In genomic region chr7:22346383-22347107, GRCh38 we compare ENCODE assay signal across 1 cellular context.
A peak's percentile ranks its signal among the peaks of the same experiment; 100 is the strongest.
TF ChIP-seq lines count a peak whose summit lies in the region.

No MANE protein-coding gene starts in this region.

TF ChIP-seq in HepG2, 621 proteins besides CTCF, POLR2A, EP300 and RAD21 (continued from another document and continues in another):
- TF ChIP-seq, protein P1, sequence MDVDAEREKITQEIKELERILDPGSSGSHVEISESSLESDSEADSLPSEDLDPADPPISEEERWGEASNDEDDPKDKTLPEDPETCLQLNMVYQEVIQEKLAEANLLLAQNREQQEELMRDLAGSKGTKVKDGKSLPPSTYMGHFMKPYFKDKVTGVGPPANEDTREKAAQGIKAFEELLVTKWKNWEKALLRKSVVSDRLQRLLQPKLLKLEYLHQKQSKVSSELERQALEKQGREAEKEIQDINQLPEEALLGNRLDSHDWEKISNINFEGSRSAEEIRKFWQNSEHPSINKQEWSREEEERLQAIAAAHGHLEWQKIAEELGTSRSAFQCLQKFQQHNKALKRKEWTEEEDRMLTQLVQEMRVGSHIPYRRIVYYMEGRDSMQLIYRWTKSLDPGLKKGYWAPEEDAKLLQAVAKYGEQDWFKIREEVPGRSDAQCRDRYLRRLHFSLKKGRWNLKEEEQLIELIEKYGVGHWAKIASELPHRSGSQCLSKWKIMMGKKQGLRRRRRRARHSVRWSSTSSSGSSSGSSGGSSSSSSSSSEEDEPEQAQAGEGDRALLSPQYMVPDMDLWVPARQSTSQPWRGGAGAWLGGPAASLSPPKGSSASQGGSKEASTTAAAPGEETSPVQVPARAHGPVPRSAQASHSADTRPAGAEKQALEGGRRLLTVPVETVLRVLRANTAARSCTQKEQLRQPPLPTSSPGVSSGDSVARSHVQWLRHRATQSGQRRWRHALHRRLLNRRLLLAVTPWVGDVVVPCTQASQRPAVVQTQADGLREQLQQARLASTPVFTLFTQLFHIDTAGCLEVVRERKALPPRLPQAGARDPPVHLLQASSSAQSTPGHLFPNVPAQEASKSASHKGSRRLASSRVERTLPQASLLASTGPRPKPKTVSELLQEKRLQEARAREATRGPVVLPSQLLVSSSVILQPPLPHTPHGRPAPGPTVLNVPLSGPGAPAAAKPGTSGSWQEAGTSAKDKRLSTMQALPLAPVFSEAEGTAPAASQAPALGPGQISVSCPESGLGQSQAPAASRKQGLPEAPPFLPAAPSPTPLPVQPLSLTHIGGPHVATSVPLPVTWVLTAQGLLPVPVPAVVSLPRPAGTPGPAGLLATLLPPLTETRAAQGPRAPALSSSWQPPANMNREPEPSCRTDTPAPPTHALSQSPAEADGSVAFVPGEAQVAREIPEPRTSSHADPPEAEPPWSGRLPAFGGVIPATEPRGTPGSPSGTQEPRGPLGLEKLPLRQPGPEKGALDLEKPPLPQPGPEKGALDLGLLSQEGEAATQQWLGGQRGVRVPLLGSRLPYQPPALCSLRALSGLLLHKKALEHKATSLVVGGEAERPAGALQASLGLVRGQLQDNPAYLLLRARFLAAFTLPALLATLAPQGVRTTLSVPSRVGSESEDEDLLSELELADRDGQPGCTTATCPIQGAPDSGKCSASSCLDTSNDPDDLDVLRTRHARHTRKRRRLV (CRISPR knock-in tag; IDR thresholded peaks at IDR 0.05): no peak
- TF ChIP-seq ZNF713 (CRISPR knock-in tag; IDR thresholded peaks at IDR 0.05) (no peak), ZBTB21 (CRISPR knock-in tag; IDR thresholded peaks at IDR 0.05) (no peak), NR2F1 (CRISPR knock-in tag; IDR thresholded peaks at IDR 0.05) (no peak), NFE2L1 (CRISPR knock-in tag; IDR thresholded peaks at IDR 0.05; ENCODE audit: borderline replicate concordance) (no peak), STAT5B (CRISPR knock-in tag; IDR thresholded peaks at IDR 0.05) (no peak), HNF1B (CRISPR knock-in tag; IDR thresholded peaks at IDR 0.05) (peak; percentile 83), CCDC6 (CRISPR knock-in tag; IDR thresholded peaks at IDR 0.05) (no peak), ZNF766 (CRISPR knock-in tag; IDR thresholded peaks at IDR 0.05; ENCODE audit: borderline replicate concordance) (no peak), BORCS8-MEF2B (CRISPR knock-in tag; IDR thresholded peaks at IDR 0.05) (no peak), KAT8 (CRISPR knock-in tag; IDR thresholded peaks at IDR 0.05) (0 out of 2 replicates have a peak, but pooled peaks have one; percentile 16), RELA (CRISPR knock-in tag; IDR thresholded peaks at IDR 0.05) (no peak), SOX6 (IDR thresholded peaks at IDR 0.05) (no peak), SOX6 (CRISPR knock-in tag; IDR thresholded peaks at IDR 0.05) (peak; percentile 78), ATF7 (IDR thresholded peaks at IDR 0.05) (peak; percentile 15; the same call in 1 of the 2 replicates), ATF7 (CRISPR knock-in tag; IDR thresholded peaks at IDR 0.05) (no peak), RARA (CRISPR knock-in tag; IDR thresholded peaks at IDR 0.05) (peak; percentile 52; the same call in 1 of the 2 replicates), ZNF800 (CRISPR knock-in tag; IDR thresholded peaks at IDR 0.05) (no peak), MZF1 (CRISPR knock-in tag; IDR thresholded peaks at IDR 0.05; ENCODE audit: borderline replicate concordance) (no peak), HMGA1 (CRISPR knock-in tag; conservative IDR thresholded peaks at IDR 0.05) (no peak), PHF5A (CRISPR knock-in tag; IDR thresholded peaks at IDR 0.05; ENCODE audit: low read depth, unreplicated experiment) (no peak), THAP8 (CRISPR knock-in tag; IDR thresholded peaks at IDR 0.05; ENCODE audit: borderline replicate concordance) (no peak), TAF15 (IDR thresholded peaks at IDR 0.05; ENCODE audit: low read depth, low read length, poor library complexity, severe bottlenecking) (no peak), ZSCAN22 (CRISPR knock-in tag; IDR thresholded peaks at IDR 0.05) (no peak), ZNF740 (CRISPR knock-in tag; IDR thresholded peaks at IDR 0.05) (no peak), ZFP82 (CRISPR knock-in tag; IDR thresholded peaks at IDR 0.05; ENCODE audit: borderline replicate concordance) (no peak), BRCA1 (CRISPR knock-in tag; IDR thresholded peaks at IDR 0.05) (no peak), ZNF605 (CRISPR knock-in tag; IDR thresholded peaks at IDR 0.05) (no peak), NCOA1 (CRISPR knock-in tag; IDR thresholded peaks at IDR 0.05) (peak; percentile 76; the same call in 1 of the 2 replicates), JUND (CRISPR knock-in tag; IDR thresholded peaks at IDR 0.05) (no peak; the same call in 1 of the 2 replicates), GZF1 (CRISPR knock-in tag; IDR thresholded peaks at IDR 0.05) (no peak), ZKSCAN8 (CRISPR knock-in tag; IDR thresholded peaks at IDR 0.05; ENCODE audit: borderline replicate concordance) (no peak), ZNF460 (CRISPR knock-in tag; IDR thresholded peaks at IDR 0.05; ENCODE audit: borderline replicate concordance) (no peak), EZH2 (conservative IDR thresholded peaks at IDR 0.05; ENCODE audit: low read depth, low read length) (no peak), ARNT (IDR thresholded peaks at IDR 0.05) (no peak)
- TF ChIP-seq, protein P2, sequence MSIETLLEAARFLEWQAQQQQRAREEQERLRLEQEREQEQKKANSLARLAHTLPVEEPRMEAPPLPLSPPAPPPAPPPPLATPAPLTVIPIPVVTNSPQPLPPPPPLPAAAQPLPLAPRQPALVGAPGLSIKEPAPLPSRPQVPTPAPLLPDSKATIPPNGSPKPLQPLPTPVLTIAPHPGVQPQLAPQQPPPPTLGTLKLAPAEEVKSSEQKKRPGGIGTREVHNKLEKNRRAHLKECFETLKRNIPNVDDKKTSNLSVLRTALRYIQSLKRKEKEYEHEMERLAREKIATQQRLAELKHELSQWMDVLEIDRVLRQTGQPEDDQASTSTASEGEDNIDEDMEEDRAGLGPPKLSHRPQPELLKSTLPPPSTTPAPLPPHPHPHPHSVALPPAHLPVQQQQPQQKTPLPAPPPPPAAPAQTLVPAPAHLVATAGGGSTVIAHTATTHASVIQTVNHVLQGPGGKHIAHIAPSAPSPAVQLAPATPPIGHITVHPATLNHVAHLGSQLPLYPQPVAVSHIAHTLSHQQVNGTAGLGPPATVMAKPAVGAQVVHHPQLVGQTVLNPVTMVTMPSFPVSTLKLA (IDR thresholded peaks at IDR 0.05): no peak
- TF ChIP-seq, protein P3, sequence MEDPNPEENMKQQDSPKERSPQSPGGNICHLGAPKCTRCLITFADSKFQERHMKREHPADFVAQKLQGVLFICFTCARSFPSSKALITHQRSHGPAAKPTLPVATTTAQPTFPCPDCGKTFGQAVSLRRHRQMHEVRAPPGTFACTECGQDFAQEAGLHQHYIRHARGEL (CRISPR knock-in tag; IDR thresholded peaks at IDR 0.05): no peak
- TF ChIP-seq, protein P4, sequence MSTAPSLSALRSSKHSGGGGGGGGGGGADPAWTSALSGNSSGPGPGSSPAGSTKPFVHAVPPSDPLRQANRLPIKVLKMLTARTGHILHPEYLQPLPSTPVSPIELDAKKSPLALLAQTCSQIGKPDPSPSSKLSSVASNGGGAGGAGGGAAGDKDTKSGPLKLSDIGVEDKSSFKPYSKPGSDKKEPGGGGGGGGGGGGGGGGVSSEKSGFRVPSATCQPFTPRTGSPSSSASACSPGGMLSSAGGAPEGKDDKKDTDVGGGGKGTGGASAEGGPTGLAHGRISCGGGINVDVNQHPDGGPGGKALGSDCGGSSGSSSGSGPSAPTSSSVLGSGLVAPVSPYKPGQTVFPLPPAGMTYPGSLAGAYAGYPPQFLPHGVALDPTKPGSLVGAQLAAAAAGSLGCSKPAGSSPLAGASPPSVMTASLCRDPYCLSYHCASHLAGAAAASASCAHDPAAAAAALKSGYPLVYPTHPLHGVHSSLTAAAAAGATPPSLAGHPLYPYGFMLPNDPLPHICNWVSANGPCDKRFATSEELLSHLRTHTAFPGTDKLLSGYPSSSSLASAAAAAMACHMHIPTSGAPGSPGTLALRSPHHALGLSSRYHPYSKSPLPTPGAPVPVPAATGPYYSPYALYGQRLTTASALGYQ (CRISPR knock-in tag; IDR thresholded peaks at IDR 0.05): peak; percentile 59; the same call in 1 of the 2 replicates
- TF ChIP-seq, protein P5, sequence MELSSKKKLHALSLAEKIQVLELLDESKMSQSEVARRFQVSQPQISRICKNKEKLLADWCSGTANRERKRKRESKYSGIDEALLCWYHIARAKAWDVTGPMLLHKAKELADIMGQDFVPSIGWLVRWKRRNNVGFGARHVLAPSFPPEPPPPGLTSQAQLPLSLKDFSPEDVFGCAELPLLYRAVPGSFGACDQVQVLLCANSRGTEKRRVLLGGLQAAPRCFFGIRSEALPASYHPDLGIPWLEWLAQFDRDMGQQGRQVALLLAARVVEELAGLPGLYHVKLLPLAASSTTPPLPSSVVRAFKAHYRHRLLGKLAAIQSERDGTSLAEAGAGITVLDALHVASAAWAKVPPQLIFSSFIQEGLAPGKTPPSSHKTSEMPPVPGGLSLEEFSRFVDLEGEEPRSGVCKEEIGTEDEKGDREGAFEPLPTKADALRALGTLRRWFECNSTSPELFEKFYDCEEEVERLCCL (CRISPR knock-in tag; IDR thresholded peaks at IDR 0.05; ENCODE audit: borderline replicate concordance): no peak
- TF ChIP-seq, protein P6, sequence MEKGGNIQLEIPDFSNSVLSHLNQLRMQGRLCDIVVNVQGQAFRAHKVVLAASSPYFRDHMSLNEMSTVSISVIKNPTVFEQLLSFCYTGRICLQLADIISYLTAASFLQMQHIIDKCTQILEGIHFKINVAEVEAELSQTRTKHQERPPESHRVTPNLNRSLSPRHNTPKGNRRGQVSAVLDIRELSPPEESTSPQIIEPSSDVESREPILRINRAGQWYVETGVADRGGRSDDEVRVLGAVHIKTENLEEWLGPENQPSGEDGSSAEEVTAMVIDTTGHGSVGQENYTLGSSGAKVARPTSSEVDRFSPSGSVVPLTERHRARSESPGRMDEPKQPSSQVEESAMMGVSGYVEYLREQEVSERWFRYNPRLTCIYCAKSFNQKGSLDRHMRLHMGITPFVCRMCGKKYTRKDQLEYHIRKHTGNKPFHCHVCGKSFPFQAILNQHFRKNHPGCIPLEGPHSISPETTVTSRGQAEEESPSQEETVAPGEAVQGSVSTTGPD (CRISPR knock-in tag; IDR thresholded peaks at IDR 0.05): no peak
- TF ChIP-seq, protein P7, sequence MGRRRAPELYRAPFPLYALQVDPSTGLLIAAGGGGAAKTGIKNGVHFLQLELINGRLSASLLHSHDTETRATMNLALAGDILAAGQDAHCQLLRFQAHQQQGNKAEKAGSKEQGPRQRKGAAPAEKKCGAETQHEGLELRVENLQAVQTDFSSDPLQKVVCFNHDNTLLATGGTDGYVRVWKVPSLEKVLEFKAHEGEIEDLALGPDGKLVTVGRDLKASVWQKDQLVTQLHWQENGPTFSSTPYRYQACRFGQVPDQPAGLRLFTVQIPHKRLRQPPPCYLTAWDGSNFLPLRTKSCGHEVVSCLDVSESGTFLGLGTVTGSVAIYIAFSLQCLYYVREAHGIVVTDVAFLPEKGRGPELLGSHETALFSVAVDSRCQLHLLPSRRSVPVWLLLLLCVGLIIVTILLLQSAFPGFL (CRISPR knock-in tag; IDR thresholded peaks at IDR 0.05): no peak
- TF ChIP-seq, protein P8, sequence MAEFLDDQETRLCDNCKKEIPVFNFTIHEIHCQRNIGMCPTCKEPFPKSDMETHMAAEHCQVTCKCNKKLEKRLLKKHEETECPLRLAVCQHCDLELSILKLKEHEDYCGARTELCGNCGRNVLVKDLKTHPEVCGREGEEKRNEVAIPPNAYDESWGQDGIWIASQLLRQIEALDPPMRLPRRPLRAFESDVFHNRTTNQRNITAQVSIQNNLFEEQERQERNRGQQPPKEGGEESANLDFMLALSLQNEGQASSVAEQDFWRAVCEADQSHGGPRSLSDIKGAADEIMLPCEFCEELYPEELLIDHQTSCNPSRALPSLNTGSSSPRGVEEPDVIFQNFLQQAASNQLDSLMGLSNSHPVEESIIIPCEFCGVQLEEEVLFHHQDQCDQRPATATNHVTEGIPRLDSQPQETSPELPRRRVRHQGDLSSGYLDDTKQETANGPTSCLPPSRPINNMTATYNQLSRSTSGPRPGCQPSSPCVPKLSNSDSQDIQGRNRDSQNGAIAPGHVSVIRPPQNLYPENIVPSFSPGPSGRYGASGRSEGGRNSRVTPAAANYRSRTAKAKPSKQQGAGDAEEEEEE (CRISPR knock-in tag; IDR thresholded peaks at IDR 0.05; ENCODE audit: borderline replicate concordance): no peak
